In the genomic region with DNA sequence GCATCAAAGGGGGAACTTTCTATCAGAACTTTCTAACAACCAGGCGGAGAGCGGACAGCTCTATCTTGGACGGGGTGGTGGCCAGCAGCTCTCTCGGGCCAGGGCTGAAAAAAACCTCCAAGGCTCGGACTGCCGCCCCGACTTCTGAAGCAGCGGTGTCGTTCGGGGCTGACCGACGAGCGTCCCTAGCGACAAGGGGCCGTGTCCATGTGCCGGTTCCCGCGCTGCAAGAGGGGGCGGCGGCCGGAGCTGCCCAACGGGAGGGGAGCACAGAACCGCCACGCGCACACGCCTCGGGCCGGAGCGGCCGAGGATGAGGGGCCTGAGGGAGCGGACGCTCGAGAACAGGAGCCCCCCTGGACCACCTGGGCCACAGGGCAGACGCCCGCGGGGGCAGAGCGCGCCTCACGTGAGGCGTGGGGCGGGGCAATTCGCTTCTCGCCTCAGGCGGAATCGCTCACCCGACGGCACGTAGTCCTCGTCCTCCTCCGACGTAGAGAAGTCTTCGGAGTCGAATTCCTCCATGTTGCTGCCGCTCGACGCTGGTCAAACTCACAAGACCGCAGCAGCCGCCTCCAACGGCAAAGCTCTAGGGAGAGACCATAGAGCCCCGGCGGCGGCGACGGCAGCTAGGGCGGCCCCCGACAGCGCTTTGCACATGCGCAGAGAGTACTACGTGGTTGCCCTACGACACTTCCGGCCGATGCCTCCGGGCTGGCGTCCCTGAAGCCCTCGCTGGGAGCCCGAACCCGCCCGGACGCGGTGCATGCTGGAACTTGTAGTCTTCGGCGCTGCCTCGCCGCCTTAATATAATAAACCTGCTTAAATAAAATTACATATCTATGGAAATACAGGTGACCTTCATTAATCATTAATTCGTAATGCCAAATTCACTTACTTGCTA, we compare ENCODE assay signal across 8 cellular contexts. TPM values are rescaled to one million over a fixed set of nuclear protein-coding genes. Genes with fewer than 3 reads are reported as not detected.
DNase-seq lines count a peak whose midpoint lies in the region; ATAC-seq and TF ChIP-seq lines count a peak whose summit lies in the region.

Gene CFDP1, minus strand, starts transcription at position 676 of the 904 bp plus-strand sequence. Its CDS starts 151 bp downstream, at position 525.

- ATAC-seq in HG02763 (IDR thresholded peaks at IDR 0.05; ENCODE audit: unreplicated experiment) = peak; percentile 93

- peak within 1 kb of the TSS; percentile 94 for H3K27ac Mint-ChIP-seq in type B pancreatic cell

- H3K9me3 Mint-ChIP-seq in type B pancreatic cell = peaks cover 4% of the 10 kb centered on the region

- peak within 1 kb of the TSS; percentile 89 for H3K4me3 Mint-ChIP-seq in type B pancreatic cell

- no peaks in the 10 kb centered on the region for H3K27me3 Mint-ChIP-seq in type B pancreatic cell

- intact Hi-C loops in cardiac septum (cut with DNase I) = no loop called here

- H3K4me1 Mint-ChIP-seq in type B pancreatic cell (ENCODE audit: unreplicated experiment) = peaks cover 13% of the 10 kb centered on the region

- DNase-seq in NCI-H1436 (lab: John Stamatoyannopoulos, UW) (peak; percentile 94), T follicular helper cell (ENCODE audit: low read depth) (peak; percentile 94), cardiac septum (ENCODE audit: low spot score) (peak; percentile 99), pons (ENCODE audit: low spot score) (peak; percentile 95), type B pancreatic cell (ENCODE audit: extremely low spot score, unreplicated experiment) (peak; percentile 98)

- WGBS in adipose tissue, 3 donors = 0 to 1% (median 1%) methylated on average over 79 to 85 of the region's 85 CpGs

- peaks cover 8% of the 10 kb centered on the region for H3K36me3 Mint-ChIP-seq in type B pancreatic cell

- H3K27ac ChIP-seq in adipose tissue (ENCODE audit: low read depth, low read length) = peak within 1 kb of the TSS; percentile 7

- TF ChIP-seq CTCF in GM12874 (IDR thresholded peaks at IDR 0.05; ENCODE audit: insufficient read depth, low read depth, low read length) = 0 out of 2 replicates have a peak, but pooled peaks have one; percentile 16
- no peak for TF ChIP-seq CTCF in type B pancreatic cell (conservative IDR thresholded peaks at IDR 0.05)

RNA-seq across cellular contexts. Expression of gene CFDP1, which starts in this region (rescaled TPM):
- polyA plus RNA-seq in adipose tissue = 100 to 1,000 TPM in 1 of 3 donors, 10 to 100 TPM in 2; 40.9 to 113 (median 45.5) TPM
- 24.6 TPM for total RNA-seq in cardiac septum
- total RNA-seq in type B pancreatic cell (ENCODE audit: low replicate concordance) = 62.5 and 84.9 TPM in 2 replicates

Comparison
In these comparisons a context has a peak if more than half of its experiments do, and no peak if none do; other contexts are left out.
1. Peak in every context shown above with its lines: DNase-seq, ATAC-seq and H3K27ac ChIP-seq.